ENCODE assay signal across 1 cellular context in the genomic region with DNA sequence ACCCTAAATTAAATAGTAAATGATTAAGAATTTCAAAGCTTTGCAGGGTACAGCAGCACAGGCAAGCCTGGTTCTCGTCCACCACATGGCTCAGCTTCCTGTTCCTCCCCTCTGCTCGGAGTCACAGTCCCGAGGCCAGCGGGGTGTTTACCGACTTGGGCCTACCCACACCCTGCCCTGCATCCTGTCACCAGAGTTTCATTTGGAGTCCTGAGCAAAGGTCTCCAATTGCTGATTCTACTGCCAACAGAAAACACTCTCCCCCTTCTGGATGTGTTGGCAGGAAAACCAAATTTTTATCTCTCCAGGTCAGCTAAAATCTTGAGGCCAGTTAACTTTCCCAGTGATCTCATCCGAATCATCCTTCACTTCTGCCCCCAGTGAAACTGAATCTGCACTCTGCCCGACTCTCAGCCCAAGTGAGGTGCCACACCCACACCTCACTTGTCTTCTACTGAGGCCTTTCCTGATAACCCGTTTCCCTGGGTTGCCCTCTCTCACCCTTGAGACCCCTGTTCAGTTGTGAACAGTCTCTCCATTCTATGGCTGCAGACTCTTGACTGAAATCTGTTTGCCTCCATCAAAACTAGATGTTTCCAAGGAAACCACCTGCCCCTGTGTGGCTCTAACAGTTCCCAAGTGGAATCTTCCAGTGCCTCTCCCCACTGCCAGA.
TF ChIP-seq lines count a peak whose summit lies in the region.

No MANE protein-coding gene starts in this region.

TF ChIP-seq in K562, 482 proteins besides CTCF, POLR2A, EP300 and RAD21 (continued from another document):
- TF ChIP-seq, protein P1, sequence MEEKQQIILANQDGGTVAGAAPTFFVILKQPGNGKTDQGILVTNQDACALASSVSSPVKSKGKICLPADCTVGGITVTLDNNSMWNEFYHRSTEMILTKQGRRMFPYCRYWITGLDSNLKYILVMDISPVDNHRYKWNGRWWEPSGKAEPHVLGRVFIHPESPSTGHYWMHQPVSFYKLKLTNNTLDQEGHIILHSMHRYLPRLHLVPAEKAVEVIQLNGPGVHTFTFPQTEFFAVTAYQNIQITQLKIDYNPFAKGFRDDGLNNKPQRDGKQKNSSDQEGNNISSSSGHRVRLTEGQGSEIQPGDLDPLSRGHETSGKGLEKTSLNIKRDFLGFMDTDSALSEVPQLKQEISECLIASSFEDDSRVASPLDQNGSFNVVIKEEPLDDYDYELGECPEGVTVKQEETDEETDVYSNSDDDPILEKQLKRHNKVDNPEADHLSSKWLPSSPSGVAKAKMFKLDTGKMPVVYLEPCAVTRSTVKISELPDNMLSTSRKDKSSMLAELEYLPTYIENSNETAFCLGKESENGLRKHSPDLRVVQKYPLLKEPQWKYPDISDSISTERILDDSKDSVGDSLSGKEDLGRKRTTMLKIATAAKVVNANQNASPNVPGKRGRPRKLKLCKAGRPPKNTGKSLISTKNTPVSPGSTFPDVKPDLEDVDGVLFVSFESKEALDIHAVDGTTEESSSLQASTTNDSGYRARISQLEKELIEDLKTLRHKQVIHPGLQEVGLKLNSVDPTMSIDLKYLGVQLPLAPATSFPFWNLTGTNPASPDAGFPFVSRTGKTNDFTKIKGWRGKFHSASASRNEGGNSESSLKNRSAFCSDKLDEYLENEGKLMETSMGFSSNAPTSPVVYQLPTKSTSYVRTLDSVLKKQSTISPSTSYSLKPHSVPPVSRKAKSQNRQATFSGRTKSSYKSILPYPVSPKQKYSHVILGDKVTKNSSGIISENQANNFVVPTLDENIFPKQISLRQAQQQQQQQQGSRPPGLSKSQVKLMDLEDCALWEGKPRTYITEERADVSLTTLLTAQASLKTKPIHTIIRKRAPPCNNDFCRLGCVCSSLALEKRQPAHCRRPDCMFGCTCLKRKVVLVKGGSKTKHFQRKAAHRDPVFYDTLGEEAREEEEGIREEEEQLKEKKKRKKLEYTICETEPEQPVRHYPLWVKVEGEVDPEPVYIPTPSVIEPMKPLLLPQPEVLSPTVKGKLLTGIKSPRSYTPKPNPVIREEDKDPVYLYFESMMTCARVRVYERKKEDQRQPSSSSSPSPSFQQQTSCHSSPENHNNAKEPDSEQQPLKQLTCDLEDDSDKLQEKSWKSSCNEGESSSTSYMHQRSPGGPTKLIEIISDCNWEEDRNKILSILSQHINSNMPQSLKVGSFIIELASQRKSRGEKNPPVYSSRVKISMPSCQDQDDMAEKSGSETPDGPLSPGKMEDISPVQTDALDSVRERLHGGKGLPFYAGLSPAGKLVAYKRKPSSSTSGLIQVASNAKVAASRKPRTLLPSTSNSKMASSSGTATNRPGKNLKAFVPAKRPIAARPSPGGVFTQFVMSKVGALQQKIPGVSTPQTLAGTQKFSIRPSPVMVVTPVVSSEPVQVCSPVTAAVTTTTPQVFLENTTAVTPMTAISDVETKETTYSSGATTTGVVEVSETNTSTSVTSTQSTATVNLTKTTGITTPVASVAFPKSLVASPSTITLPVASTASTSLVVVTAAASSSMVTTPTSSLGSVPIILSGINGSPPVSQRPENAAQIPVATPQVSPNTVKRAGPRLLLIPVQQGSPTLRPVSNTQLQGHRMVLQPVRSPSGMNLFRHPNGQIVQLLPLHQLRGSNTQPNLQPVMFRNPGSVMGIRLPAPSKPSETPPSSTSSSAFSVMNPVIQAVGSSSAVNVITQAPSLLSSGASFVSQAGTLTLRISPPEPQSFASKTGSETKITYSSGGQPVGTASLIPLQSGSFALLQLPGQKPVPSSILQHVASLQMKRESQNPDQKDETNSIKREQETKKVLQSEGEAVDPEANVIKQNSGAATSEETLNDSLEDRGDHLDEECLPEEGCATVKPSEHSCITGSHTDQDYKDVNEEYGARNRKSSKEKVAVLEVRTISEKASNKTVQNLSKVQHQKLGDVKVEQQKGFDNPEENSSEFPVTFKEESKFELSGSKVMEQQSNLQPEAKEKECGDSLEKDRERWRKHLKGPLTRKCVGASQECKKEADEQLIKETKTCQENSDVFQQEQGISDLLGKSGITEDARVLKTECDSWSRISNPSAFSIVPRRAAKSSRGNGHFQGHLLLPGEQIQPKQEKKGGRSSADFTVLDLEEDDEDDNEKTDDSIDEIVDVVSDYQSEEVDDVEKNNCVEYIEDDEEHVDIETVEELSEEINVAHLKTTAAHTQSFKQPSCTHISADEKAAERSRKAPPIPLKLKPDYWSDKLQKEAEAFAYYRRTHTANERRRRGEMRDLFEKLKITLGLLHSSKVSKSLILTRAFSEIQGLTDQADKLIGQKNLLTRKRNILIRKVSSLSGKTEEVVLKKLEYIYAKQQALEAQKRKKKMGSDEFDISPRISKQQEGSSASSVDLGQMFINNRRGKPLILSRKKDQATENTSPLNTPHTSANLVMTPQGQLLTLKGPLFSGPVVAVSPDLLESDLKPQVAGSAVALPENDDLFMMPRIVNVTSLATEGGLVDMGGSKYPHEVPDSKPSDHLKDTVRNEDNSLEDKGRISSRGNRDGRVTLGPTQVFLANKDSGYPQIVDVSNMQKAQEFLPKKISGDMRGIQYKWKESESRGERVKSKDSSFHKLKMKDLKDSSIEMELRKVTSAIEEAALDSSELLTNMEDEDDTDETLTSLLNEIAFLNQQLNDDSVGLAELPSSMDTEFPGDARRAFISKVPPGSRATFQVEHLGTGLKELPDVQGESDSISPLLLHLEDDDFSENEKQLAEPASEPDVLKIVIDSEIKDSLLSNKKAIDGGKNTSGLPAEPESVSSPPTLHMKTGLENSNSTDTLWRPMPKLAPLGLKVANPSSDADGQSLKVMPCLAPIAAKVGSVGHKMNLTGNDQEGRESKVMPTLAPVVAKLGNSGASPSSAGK (IDR thresholded peaks at IDR 0.05), result peak; percentile 76
- TF ChIP-seq MTA2 (IDR thresholded peaks at IDR 0.05; ENCODE audit: low read depth) (no peak), OTX1 (CRISPR knock-in tag; IDR thresholded peaks at IDR 0.05) (no peak), GABPA (tag; conservative IDR thresholded peaks at IDR 0.05; ENCODE audit: low read depth) (peak; percentile 62), NR2C2 (CRISPR knock-in tag; IDR thresholded peaks at IDR 0.05) (no peak), NR2C2 (tag; IDR thresholded peaks at IDR 0.05) (peak; percentile 25; the same call in 1 of the 2 replicates), KDM2B (CRISPR knock-in tag; IDR thresholded peaks at IDR 0.05) (no peak), ZNF24 (IDR thresholded peaks at IDR 0.05) (no peak), KLF6 (CRISPR knock-in tag; IDR thresholded peaks at IDR 0.05; ENCODE audit: borderline replicate concordance) (0 out of 2 replicates have a peak, but pooled peaks have one; percentile 33), THRAP3 (IDR thresholded peaks at IDR 0.05; ENCODE audit: borderline replicate concordance) (no peak), ZNF76 (CRISPR knock-in tag; IDR thresholded peaks at IDR 0.05; ENCODE audit: borderline replicate concordance) (0 out of 2 replicates have a peak, but pooled peaks have one; percentile 62), E2F3 (CRISPR knock-in tag; IDR thresholded peaks at IDR 0.05) (no peak), ZNF311 (CRISPR knock-in tag; IDR thresholded peaks at IDR 0.05) (peak; percentile 70), DPF2 (IDR thresholded peaks at IDR 0.05) (0 out of 2 replicates have a peak, but pooled peaks have one; percentile 22), ZFX (CRISPR knock-in tag; IDR thresholded peaks at IDR 0.05) (peak; percentile 59), ATF7 (IDR thresholded peaks at IDR 0.05) (0 out of 2 replicates have a peak, but pooled peaks have one; percentile 32), DMBX1 (CRISPR knock-in tag; IDR thresholded peaks at IDR 0.05; ENCODE audit: borderline replicate concordance) (peak; percentile 83), ZNF175 (CRISPR knock-in tag; IDR thresholded peaks at IDR 0.05; ENCODE audit: low read depth) (peak; percentile 82), CXXC5 (CRISPR knock-in tag; IDR thresholded peaks at IDR 0.05) (peak; percentile 26; the same call in 1 of the 2 replicates), ZNF143 (CRISPR knock-in tag; IDR thresholded peaks at IDR 0.05) (no peak), ZNF639 (CRISPR knock-in tag; conservative IDR thresholded peaks at IDR 0.05 in 1 of 2, IDR thresholded peaks at IDR 0.05 in 1 of 2) (0 out of 4 replicates have a peak, but pooled peaks of 1 of the 2 experiments have one; percentile 59), DIDO1 (tag; IDR thresholded peaks at IDR 0.05; ENCODE audit: low read depth) (0 out of 2 replicates have a peak, but pooled peaks have one; percentile 25), ZNF592 (IDR thresholded peaks at IDR 0.05) (peak; percentile 48; the same call in 1 of the 2 replicates), L3MBTL2 (IDR thresholded peaks at IDR 0.05) (peak; percentile 74), VEZF1 (CRISPR knock-in tag; IDR thresholded peaks at IDR 0.05) (peak; percentile 35; the same call in 1 of the 2 replicates), ZNF146 (CRISPR knock-in tag; IDR thresholded peaks at IDR 0.05; ENCODE audit: unreplicated experiment) (no peak), ARID1B (IDR thresholded peaks at IDR 0.05) (peak; percentile 29; the same call in 1 of the 2 replicates), FOXA3 (CRISPR knock-in tag; conservative IDR thresholded peaks at IDR 0.05 in 1 of 2, IDR thresholded peaks at IDR 0.05 in 1 of 2) (peak in 1 of 2 experiments; percentile 77; a peak in 3 of 4 replicates), JUND (IDR thresholded peaks at IDR 0.05; ENCODE audit: borderline replicate concordance, low read depth, low read length) (no peak), JUND (tag; IDR thresholded peaks at IDR 0.05; ENCODE audit: borderline replicate concordance, low read depth, low read length) (peak; percentile 18; the same call in 1 of the 3 replicates), MAZ (CRISPR knock-in tag; conservative IDR thresholded peaks at IDR 0.05 in 1 of 2, IDR thresholded peaks at IDR 0.05 in 1 of 2) (0 out of 4 replicates have a peak, but pooled peaks of 1 of the 2 experiments have one; percentile 29)
- TF ChIP-seq, protein P2, sequence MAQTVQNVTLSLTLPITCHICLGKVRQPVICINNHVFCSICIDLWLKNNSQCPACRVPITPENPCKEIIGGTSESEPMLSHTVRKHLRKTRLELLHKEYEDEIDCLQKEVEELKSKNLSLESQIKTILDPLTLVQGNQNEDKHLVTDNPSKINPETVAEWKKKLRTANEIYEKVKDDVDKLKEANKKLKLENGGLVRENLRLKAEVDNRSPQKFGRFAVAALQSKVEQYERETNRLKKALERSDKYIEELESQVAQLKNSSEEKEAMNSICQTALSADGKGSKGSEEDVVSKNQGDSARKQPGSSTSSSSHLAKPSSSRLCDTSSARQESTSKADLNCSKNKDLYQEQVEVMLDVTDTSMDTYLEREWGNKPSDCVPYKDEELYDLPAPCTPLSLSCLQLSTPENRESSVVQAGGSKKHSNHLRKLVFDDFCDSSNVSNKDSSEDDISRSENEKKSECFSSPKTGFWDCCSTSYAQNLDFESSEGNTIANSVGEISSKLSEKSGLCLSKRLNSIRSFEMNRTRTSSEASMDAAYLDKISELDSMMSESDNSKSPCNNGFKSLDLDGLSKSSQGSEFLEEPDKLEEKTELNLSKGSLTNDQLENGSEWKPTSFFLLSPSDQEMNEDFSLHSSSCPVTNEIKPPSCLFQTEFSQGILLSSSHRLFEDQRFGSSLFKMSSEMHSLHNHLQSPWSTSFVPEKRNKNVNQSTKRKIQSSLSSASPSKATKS (CRISPR knock-in tag; IDR thresholded peaks at IDR 0.05), result no peak
TF ChIP-seq in K562: peak in this region for 22.
